Comparison of ENCODE assay signal across 19 cellular contexts in genomic region chr7:13615679-13616078, GRCh38.
A peak's percentile ranks its signal among the peaks of the same experiment; 100 is the strongest.
DNase-seq lines count a peak whose midpoint lies in the region; ATAC-seq, FAIRE-seq and TF ChIP-seq lines count a peak whose summit lies in the region.
"Had no signal": no experiment of that assay in that cellular context is flagged by ENCODE, and none has a peak within 500 bp of the region (broad histone marks: within the 10 kb centered on the region; RNA-seq: fewer than 3 reads in every experiment).

No MANE protein-coding gene starts in this region.

- in situ Hi-C loops in HepG2 (cut with HindIII; ENCODE audit: extremely low pct_ligation_motif_present, low pct_unique_long_range_greater_than_20kb) (no loop called here), K562 (cut with MboI) (no loop called here)

- TF ChIP-seq POLR2A in HepG2 (IDR thresholded peaks at IDR 0.05; ENCODE audit: insufficient read depth in 1 of 2, low read depth in 2 of 2, low read length in 2 of 2) (no peak), right lobe of liver (IDR thresholded peaks at IDR 0.05) (no peak), K562 (conservative IDR thresholded peaks at IDR 0.05) (no peak), breast epithelium (IDR thresholded peaks at IDR 0.05) (no peak)

- no peak for DNase-seq in HepG2 (ENCODE audit: low spot score)
- DNase-seq in right lobe of liver: no peak
- no peak for DNase-seq in K562 (ENCODE audit: extremely low read depth in 1 of 4, low spot score in 3 of 4)
- no peak for DNase-seq in AML-193 (lab: John Stamatoyannopoulos, UW)
- DNase-seq in breast epithelium (ENCODE audit: low spot score in 2 of 2): no peak
- DNase-seq: ACHN; Caco-2; Calu3; CD4-positive, alpha-beta T cell; CD8-positive, alpha-beta T cell; DMS79 treated with DMSO at 0.1 percent for 48 hours; GF-D8 had no signal

- TF ChIP-seq RAD21 in HepG2 (CRISPR knock-in tag; IDR thresholded peaks at IDR 0.05): no peak
- TF ChIP-seq RAD21 in K562 (CRISPR knock-in tag; conservative IDR thresholded peaks at IDR 0.05 in 1 of 2, IDR thresholded peaks at IDR 0.05 in 1 of 2): no peak

- no peaks in the 10 kb centered on the region for H3K9me1 ChIP-seq in K562 (ENCODE audit: control insufficient read depth, insufficient read depth, low read length)

- H3K4me3 ChIP-seq in HepG2 (replicated peaks in 1 of 3; ENCODE audit: insufficient read depth in 1 of 3, low read depth in 2 of 3, low read length in 3 of 3): no peak overlapping the region
- H3K4me3 ChIP-seq in right lobe of liver: no peak overlapping the region
- no peak overlapping the region for H3K4me3 ChIP-seq in K562
- H3K4me3 ChIP-seq in breast epithelium: no peak overlapping the region
- H3K4me3 ChIP-seq: BLaER1 treated with 17β-estradiol and CSF1 and Interleukin-3, amounts not matched to agents 10 nM and 100 nM had no signal

- no TSS peak for BruUV-seq in HepG2 (replicated peaks; lab: Mats Ljungman, UMichigan)
- no TSS peak for BruUV-seq in K562 (replicated peaks; lab: Mats Ljungman, UMichigan)

- no peaks in the 10 kb centered on the region for H3K4me1 ChIP-seq in HepG2 (ENCODE audit: insufficient read depth, low read length)
- no peaks in the 10 kb centered on the region for H3K4me1 ChIP-seq in right lobe of liver
- no peaks in the 10 kb centered on the region for H3K4me1 ChIP-seq in K562 (replicated peaks in 1 of 2; ENCODE audit: control insufficient read depth in 2 of 2, insufficient read depth in 2 of 2, low read length in 2 of 2)
- H3K4me1 ChIP-seq in breast epithelium: no peaks in the 10 kb centered on the region
- H3K4me1 ChIP-seq: BLaER1 treated with 17β-estradiol and CSF1 and Interleukin-3, amounts not matched to agents 10 nM and 100 nM; Caco-2 had no signal

- no peak for TF ChIP-seq CTCF in HepG2 (CRISPR knock-in tag; IDR thresholded peaks at IDR 0.05)
- TF ChIP-seq CTCF in right lobe of liver (IDR thresholded peaks at IDR 0.05): no peak
- TF ChIP-seq CTCF in K562 (IDR thresholded peaks at IDR 0.05 in 2 of 3, conservative IDR thresholded peaks at IDR 0.05 in 1 of 3; ENCODE audit: insufficient read depth in 2 of 3, low read depth in 1 of 3, low read length in 3 of 3): no peak
- no peak for TF ChIP-seq CTCF in breast epithelium (IDR thresholded peaks at IDR 0.05)

- TF ChIP-seq EP300 in HepG2 (IDR thresholded peaks at IDR 0.05; ENCODE audit: low read depth in 2 of 2, low read length in 2 of 2) (no peak), HepG2 (CRISPR knock-in tag; IDR thresholded peaks at IDR 0.05; ENCODE audit: borderline replicate concordance) (no peak), K562 (IDR thresholded peaks at IDR 0.05; ENCODE audit: low read length) (no peak)

- no peaks in the 10 kb centered on the region for H3K36me3 ChIP-seq in HepG2 (replicated peaks in 1 of 2; ENCODE audit: control insufficient read depth in 1 of 2, insufficient read depth in 2 of 2, low read length in 2 of 2)
- no peaks in the 10 kb centered on the region for H3K36me3 ChIP-seq in right lobe of liver
- H3K36me3 ChIP-seq in K562 (ENCODE audit: control insufficient read depth, insufficient read depth, low read length): no peaks in the 10 kb centered on the region
- no peaks in the 10 kb centered on the region for H3K36me3 ChIP-seq in breast epithelium
- H3K36me3 ChIP-seq: BLaER1 treated with 17β-estradiol and CSF1 and Interleukin-3, amounts not matched to agents 10 nM and 100 nM had no signal

- 26% methylated on average over 1 of the region's 1 CpG for WGBS in HepG2 (ENCODE audit: low lambda C conversion rate)
- WGBS in right lobe of liver (ENCODE audit: insufficient coverage, low coverage, low lambda C conversion rate, missing lambda C conversion rate): 60% methylated on average over 1 of the region's 1 CpG
- WGBS in K562 (ENCODE audit: insufficient coverage, low coverage, missing lambda C conversion rate): 10% methylated on average over 1 of the region's 1 CpG

- H3K9me3 ChIP-seq in HepG2 (ENCODE audit: low read length) (peaks cover 70% of the 10 kb centered on the region), right lobe of liver (no peaks in the 10 kb centered on the region), K562 (replicated peaks; ENCODE audit: control insufficient read depth, insufficient read depth, low read depth, low read length) (0 out of 2 replicates have a peak, but pooled peaks cover 2% of the 10 kb centered on the region), breast epithelium (peaks cover 0 to 5% of the 10 kb centered on the region in 2 donors)
- H3K9me3 ChIP-seq: BLaER1 treated with 17β-estradiol and CSF1 and Interleukin-3, amounts not matched to agents 10 nM and 100 nM; Caco-2 had no signal

- intact Hi-C loops in HepG2 (cut with micrococcal nuclease; ENCODE audit: unreplicated experiment) (no loop called here), right lobe of liver (cut with DNase I) (no loop called here), K562 (cut with micrococcal nuclease) (no loop called here), breast epithelium (cut with DNase I; ENCODE audit: low total_unique reads) (no loop called here)

- H3K27ac ChIP-seq in HepG2 (ENCODE audit: extremely low read length, insufficient read depth, low read length) (no peak overlapping the region), right lobe of liver (no peak overlapping the region), K562 (ENCODE audit: extremely low read depth, low read depth, low read length) (no peak overlapping the region), breast epithelium (no peak overlapping the region)
- H3K27ac ChIP-seq: 22Rv1; BLaER1 treated with 17β-estradiol and CSF1 and Interleukin-3, amounts not matched to agents 10 nM and 100 nM; C4-2B had no signal

- FAIRE-seq in HepG2 (lab: Jason Lieb, UNC) (no peak), K562 (lab: Jason Lieb, UNC) (no peak)
- FAIRE-seq: D721Med, G401.6, GM12891, GM19239 had no signal

- POLR2A ChIA-PET in HepG2 (lab: Yijun Ruan, JAX): no interaction called here
- POLR2A ChIA-PET in K562 (lab: Yijun Ruan, JAX): no interaction called here

- H3K4me2 ChIP-seq in HepG2 (ENCODE audit: low read depth, low read length) (no peak overlapping the region), K562 (ENCODE audit: insufficient read depth, low read length) (no peak overlapping the region)
- H3K4me2 ChIP-seq: BLaER1 treated with 17β-estradiol and CSF1 and Interleukin-3, amounts not matched to agents 10 nM and 100 nM had no signal

- ATAC-seq in HepG2 (no peak), right lobe of liver (no peak), K562 (no peak)
- ATAC-seq: CD8-positive, alpha-beta T cell had no signal

- H4K20me1 ChIP-seq in HepG2 (ENCODE audit: insufficient read depth, low read length) (no peaks in the 10 kb centered on the region), K562 (replicated peaks; ENCODE audit: control insufficient read depth, insufficient read depth, low read length) (no peaks in the 10 kb centered on the region)
- H4K20me1 ChIP-seq: BLaER1 treated with 17β-estradiol and CSF1 and Interleukin-3, amounts not matched to agents 10 nM and 100 nM had no signal

- no peaks in the 10 kb centered on the region for H3K79me2 ChIP-seq in HepG2 (ENCODE audit: insufficient read depth, low read length)
- no peaks in the 10 kb centered on the region for H3K79me2 ChIP-seq in K562 (ENCODE audit: control insufficient read depth, insufficient read depth, low read length)

- CTCF ChIA-PET in HepG2 (lab: Yijun Ruan, JAX; ENCODE audit: low intra/inter-chr PET ratio, low total read pairs): no interaction called here
- CTCF ChIA-PET in K562 (lab: Yijun Ruan, JAX; ENCODE audit: low intra/inter-chr PET ratio): no interaction called here

- H2AFZ ChIP-seq in HepG2 (ENCODE audit: low read length) (no peak overlapping the region), K562 (ENCODE audit: low read depth, low read length) (no peak overlapping the region)

- no peak overlapping the region for H3K9ac ChIP-seq in HepG2 (ENCODE audit: insufficient read depth, low read depth, low read length)
- no peak overlapping the region for H3K9ac ChIP-seq in K562 (ENCODE audit: insufficient read depth in 1 of 2, low read depth in 2 of 2, low read length in 2 of 2)
- H3K9ac ChIP-seq: BLaER1 treated with 17β-estradiol and CSF1 and Interleukin-3, amounts not matched to agents 10 nM and 100 nM had no signal

- H3K27me3 ChIP-seq in HepG2 (ENCODE audit: control insufficient read depth in 1 of 2, insufficient read depth in 2 of 2, low read length in 2 of 2) (no peaks in the 10 kb centered on the region), right lobe of liver (no peaks in the 10 kb centered on the region), K562 (ENCODE audit: control insufficient read depth in 2 of 2, insufficient read depth in 2 of 2, low read length in 2 of 2) (no peaks in the 10 kb centered on the region), breast epithelium (no peaks in the 10 kb centered on the region)
- H3K27me3 ChIP-seq: BLaER1 treated with 17β-estradiol and CSF1 and Interleukin-3, amounts not matched to agents 10 nM and 100 nM had no signal

TF ChIP-seq in HepG2, 621 proteins besides CTCF, POLR2A, EP300 and RAD21:
- TF ChIP-seq TBX2 (CRISPR knock-in tag; IDR thresholded peaks at IDR 0.05; ENCODE audit: borderline replicate concordance) (no peak), ZNF552 (CRISPR knock-in tag; IDR thresholded peaks at IDR 0.05; ENCODE audit: borderline replicate concordance) (no peak), MAFF (IDR thresholded peaks at IDR 0.05; ENCODE audit: low read depth, low read length) (peak; percentile 95), SNAI1 (CRISPR knock-in tag; IDR thresholded peaks at IDR 0.05; ENCODE audit: borderline replicate concordance) (no peak), MAFK (conservative IDR thresholded peaks at IDR 0.05 in 1 of 2, IDR thresholded peaks at IDR 0.05 in 1 of 2; ENCODE audit: low read length in 2 of 2) (peak; percentile 90 to 98)

TF ChIP-seq in K562, 482 proteins besides CTCF, POLR2A, EP300 and RAD21 (continues in another document):
- TF ChIP-seq MAFG (tag; conservative IDR thresholded peaks at IDR 0.05) (peak; percentile 89), RBM15 (IDR thresholded peaks at IDR 0.05; ENCODE audit: insufficient read depth, low read length) (no peak), U2AF1 (optimal IDR thresholded peaks at IDR 0.05; ENCODE audit: low read depth, low read length) (no peak), MAFK (IDR thresholded peaks at IDR 0.05; ENCODE audit: low read length) (peak; percentile 92), TEAD2 (tag; IDR thresholded peaks at IDR 0.05) (no peak), THRA (IDR thresholded peaks at IDR 0.05) (no peak)

Comparison
In these comparisons a context has a peak if more than half of its experiments do, and no peak if none do; other contexts are left out.
1. Of the 241 proteins assayed by ChIP-seq in both HepG2 and K562: peak only in HepG2: none; only in K562: MAFG; in both: MAFF and MAFK; in neither: 238.